Comparison of ENCODE assay signal across 8 cellular contexts in the genomic region with DNA sequence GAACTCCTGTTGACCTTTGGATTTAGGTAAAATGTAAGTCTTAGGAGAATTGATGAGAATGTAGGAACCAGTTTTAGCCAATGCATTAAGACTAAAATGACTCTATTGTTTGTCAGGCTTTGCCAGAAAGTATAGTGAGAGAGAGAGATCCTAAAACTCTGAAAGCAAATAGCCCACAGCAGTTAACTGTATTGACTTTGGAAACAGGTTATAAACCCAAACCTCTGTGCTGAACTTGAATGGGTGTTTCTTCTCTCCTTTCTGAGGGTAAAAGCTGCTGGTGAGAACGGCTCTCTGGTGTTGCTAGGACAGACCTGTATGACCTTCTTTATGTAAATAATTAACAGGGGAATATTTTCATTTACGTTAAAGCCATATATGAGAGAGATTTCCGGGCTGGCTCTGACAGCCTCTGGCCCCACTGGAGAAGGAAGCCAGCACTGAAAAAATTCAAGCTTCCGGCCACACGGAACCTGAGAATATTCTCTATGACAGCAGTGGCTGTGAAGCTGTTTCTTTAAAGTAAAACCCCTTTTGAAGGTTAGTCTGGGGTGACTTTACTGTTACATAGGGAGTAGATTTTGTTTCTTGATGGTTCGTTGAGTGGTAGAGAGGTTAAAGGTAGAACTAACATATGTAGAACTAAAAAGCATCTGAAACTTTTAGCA.
DNase-seq lines count a peak whose midpoint lies in the region; ATAC-seq, FAIRE-seq and TF ChIP-seq lines count a peak whose summit lies in the region.

No MANE protein-coding gene starts in this region.

- H3K36me3 Mint-ChIP-seq in activated naive CD4-positive, alpha-beta T cell treated with anti-CD3 and anti-CD28 coated beads, Interleukin-2, amount 50 U/mL, for 24 hours, result peaks cover 3% of the 10 kb centered on the region
- no peaks in the 10 kb centered on the region for H3K36me3 Mint-ChIP-seq in natural killer cell

- peaks cover 96% of the 10 kb centered on the region for H3K4me1 Mint-ChIP-seq in activated naive CD4-positive, alpha-beta T cell treated with anti-CD3 and anti-CD28 coated beads, Interleukin-2, amount 50 U/mL, for 24 hours
- H3K4me1 Mint-ChIP-seq in natural killer cell, result peaks cover 55 to 83% of the 10 kb centered on the region in 2 donors

- H3K27me3 Mint-ChIP-seq in activated naive CD4-positive, alpha-beta T cell treated with anti-CD3 and anti-CD28 coated beads, Interleukin-2, amount 50 U/mL, for 24 hours, result no peaks in the 10 kb centered on the region
- H3K27me3 Mint-ChIP-seq in natural killer cell (ENCODE audit: low read depth in 2 of 2), result peaks cover 0 to 3% of the 10 kb centered on the region in 2 donors

- ATAC-seq in GM21423 (IDR thresholded peaks at IDR 0.05; ENCODE audit: unreplicated experiment), result peak; percentile 79
- peak in 2 of 3 donors; percentile 32 to 93 for ATAC-seq in natural killer cell

- intact Hi-C loops in natural killer cell (cut with micrococcal nuclease), result no loop called here

- no peak for FAIRE-seq in urothelium cell line (lab: Jason Lieb, UNC)

- H3K9me3 Mint-ChIP-seq in activated naive CD4-positive, alpha-beta T cell treated with anti-CD3 and anti-CD28 coated beads, Interleukin-2, amount 50 U/mL, for 24 hours, result no peaks in the 10 kb centered on the region
- no peaks in the 10 kb centered on the region for H3K9me3 Mint-ChIP-seq in natural killer cell

- peak overlapping the region; percentile 82 for H3K4me3 Mint-ChIP-seq in activated naive CD4-positive, alpha-beta T cell treated with anti-CD3 and anti-CD28 coated beads, Interleukin-2, amount 50 U/mL, for 24 hours
- peak overlapping the region; percentile 83 for H3K4me3 Mint-ChIP-seq in natural killer cell

- TF ChIP-seq CTCF in GM10266 (IDR thresholded peaks at IDR 0.05; ENCODE audit: control insufficient read depth, insufficient read depth, low read depth, missing control alignments) (no peak), natural killer cell (IDR thresholded peaks at IDR 0.05) (no peak)

- no peak for TF ChIP-seq POLR2A in erythroblast (IDR thresholded peaks at IDR 0.05; ENCODE audit: low read length)

- DNase-seq in GM10266 (ENCODE audit: extremely low spot score) (peak; percentile 51), HT-29 (ENCODE audit: low spot score) (peak; percentile 79), natural killer cell (no peak), GM03348 (ENCODE audit: low spot score) (no peak), erythroblast (lab: John Stamatoyannopoulos, UW) (no peak), urothelium cell line (ENCODE audit: low spot score) (no peak)

- H3K27ac Mint-ChIP-seq in activated naive CD4-positive, alpha-beta T cell treated with anti-CD3 and anti-CD28 coated beads, Interleukin-2, amount 50 U/mL, for 24 hours, result peak overlapping the region; percentile 92
- H3K27ac Mint-ChIP-seq in natural killer cell, result peak overlapping the region; percentile 78 to 97

Comparison
In these comparisons a context has a peak if more than half of its experiments do, and no peak if none do; other contexts are left out.
1. DNase-seq: peak in GM10266 (single experiment) and HT-29 (single experiment); none in natural killer cell (single experiment), GM03348 (single experiment), erythroblast (0 of 2) and urothelium cell line (single experiment).